9 cellular contexts compared by ENCODE assay signal in the genomic region with DNA sequence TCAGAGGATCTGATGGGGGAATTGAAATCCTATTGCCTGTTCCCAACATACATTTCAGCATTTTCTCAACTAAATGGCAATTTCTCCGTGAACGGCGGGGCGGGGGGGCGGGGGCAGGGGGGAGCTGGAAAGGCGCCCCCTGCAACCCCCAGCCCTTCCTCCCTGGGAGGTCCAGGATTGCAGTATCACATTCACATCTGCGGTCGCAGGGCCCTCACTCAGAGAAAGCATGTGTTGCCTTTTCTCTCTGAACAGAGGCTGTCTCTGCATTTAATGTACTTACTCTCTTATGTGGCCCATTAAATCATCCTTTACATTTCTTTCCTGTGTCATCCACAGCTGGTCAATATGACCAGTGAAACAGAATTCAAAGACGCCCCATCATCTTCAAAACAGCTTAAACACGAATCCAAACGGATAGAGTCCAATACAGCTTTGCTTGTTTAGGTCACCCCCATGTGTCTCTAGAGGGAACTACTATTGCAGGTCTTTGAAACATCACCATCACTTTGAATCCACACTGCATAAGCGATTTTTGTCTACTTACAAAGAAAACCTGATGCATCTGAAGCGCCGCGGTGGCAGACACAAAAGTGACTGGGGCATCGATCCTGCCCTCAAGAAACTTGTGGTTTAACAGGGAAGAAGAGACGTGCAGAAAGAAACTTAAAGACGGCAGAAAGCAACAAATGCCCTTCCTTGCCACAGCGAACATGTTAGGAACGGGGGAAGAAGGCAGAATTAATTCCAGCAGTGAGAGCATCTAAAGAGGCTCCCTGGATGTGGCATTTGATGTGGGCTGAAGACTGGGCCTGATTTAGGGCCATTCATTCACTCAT. TPM values are rescaled to one million over a fixed set of nuclear protein-coding genes. Genes with fewer than 3 reads are reported as not detected.
A peak's percentile ranks its signal among the peaks of the same experiment; 100 is the strongest.
DNase-seq lines count a peak whose midpoint lies in the region; ATAC-seq and TF ChIP-seq lines count a peak whose summit lies in the region.
"Had no signal": no experiment of that assay in that cellular context is flagged by ENCODE, and none has a peak within 500 bp of the region (broad histone marks: within the 10 kb centered on the region; RNA-seq: fewer than 3 reads in every experiment).

No MANE protein-coding gene starts in this region.

- no peaks in the 10 kb centered on the region for H3K36me3 ChIP-seq in esophagus squamous epithelium

- no peak overlapping the region for H3K27ac ChIP-seq in esophagus squamous epithelium

- H3K4me1 ChIP-seq in esophagus squamous epithelium: peaks cover 0 to 2% (median 0%) of the 10 kb centered on the region in 3 donors

- H3K27ac Mint-ChIP-seq in natural killer cell treated with Interleukin-12 subunit alpha and Interleukin-12 subunit beta and Interleukin-15 and Interleukin-18, amount 100 ng/mL, for 72 hours: no peak overlapping the region

- no peaks in the 10 kb centered on the region for H3K27me3 ChIP-seq in esophagus squamous epithelium

- peaks cover 8 to 44% of the 10 kb centered on the region in 2 donors for H3K27me3 Mint-ChIP-seq in natural killer cell treated with Interleukin-12 subunit alpha and Interleukin-12 subunit beta and Interleukin-15 and Interleukin-18, amount 100 ng/mL, for 72 hours

- no peaks in the 10 kb centered on the region for H3K36me3 Mint-ChIP-seq in natural killer cell treated with Interleukin-12 subunit alpha and Interleukin-12 subunit beta and Interleukin-15 and Interleukin-18, amount 100 ng/mL, for 72 hours

- peaks cover 5% of the 10 kb centered on the region in 2 donors for H3K4me1 Mint-ChIP-seq in natural killer cell treated with Interleukin-12 subunit alpha and Interleukin-12 subunit beta and Interleukin-15 and Interleukin-18, amount 100 ng/mL, for 72 hours (ENCODE audit: low read depth in 2 of 2)

- TF ChIP-seq POLR2A in esophagus squamous epithelium (IDR thresholded peaks at IDR 0.05): no peak

- intact Hi-C loops in esophagus squamous epithelium (cut with DNase I): loop anchor here (10.0 kb wide), 1 partner anchor 210 kb away; no protein-coding TSS in a partner anchor

- H3K4me3 Mint-ChIP-seq in natural killer cell treated with Interleukin-12 subunit alpha and Interleukin-12 subunit beta and Interleukin-15 and Interleukin-18, amount 100 ng/mL, for 72 hours: no peak overlapping the region

- no peak overlapping the region for H3K4me3 ChIP-seq in esophagus squamous epithelium

- in situ Hi-C loops in SK-MEL-5 (cut with HindIII; ENCODE audit: low pct_unique_long_range_greater_than_20kb, low sequenced_read_pairs): no loop called here

- DNase-seq in COLO829 (ENCODE audit: low spot score) (peak; percentile 76), SK-MEL-5 (ENCODE audit: low read depth, low spot score) (peak; percentile 78), esophagus squamous epithelium (lab: John Stamatoyannopoulos, UW) (no peak), T-helper 9 cell (no peak)
- peak; percentile 18 for DNase-seq in natural killer cell treated with Interleukin-12 subunit alpha and Interleukin-12 subunit beta and Interleukin-15 and Interleukin-18, amount 100 ng/mL, for 72 hours (ENCODE audit: low spot score)
- no peak for DNase-seq in activated CD8-positive, alpha-beta memory T cell treated with anti-CD3 and anti-CD28 coated beads for 24 hours

- 49 to 53% methylated on average over 14 to 20 of the region's 20 CpGs for WGBS in esophagus squamous epithelium, 2 donors

- peak; percentile 13 to 82 (median 73) for TF ChIP-seq CTCF in esophagus squamous epithelium (IDR thresholded peaks at IDR 0.05)

- no peaks in the 10 kb centered on the region for H3K9me3 ChIP-seq in esophagus squamous epithelium

- ATAC-seq in GM18520 (IDR thresholded peaks at IDR 0.05; ENCODE audit: unreplicated experiment) (peak; percentile 77), HG03469 (IDR thresholded peaks at IDR 0.05; ENCODE audit: unreplicated experiment) (peak; percentile 72)
- ATAC-seq in natural killer cell treated with Interleukin-12 subunit alpha and Interleukin-12 subunit beta and Interleukin-15 and Interleukin-18, amount 100 ng/mL, for 72 hours: no peak

- no peaks in the 10 kb centered on the region for H3K9me3 Mint-ChIP-seq in natural killer cell treated with Interleukin-12 subunit alpha and Interleukin-12 subunit beta and Interleukin-15 and Interleukin-18, amount 100 ng/mL, for 72 hours

RNA-seq across cellular contexts. Expression of gene ECHDC3, which starts 17.0 kb away (rescaled TPM):
- total RNA-seq in SK-MEL-5 (2014; rRNA removed; shearing (Covaris generic)): 4.4 and 8.5 TPM in 2 replicates
- 6.8 and 6.9 TPM in 2 replicates for polyA plus RNA-seq in SK-MEL-5 (2015; cell fraction: cytosol; rRNA removed)
- polyA plus RNA-seq in SK-MEL-5 (2015; cell fraction: nucleus; rRNA removed): 2.3 and 12.6 TPM in 2 replicates
- total RNA-seq in esophagus squamous epithelium: 10 to 100 TPM in 2 of 4 donors, 1 to 10 TPM in 1, under 1 TPM in 1; 0.44 to 55.7 (median 31.6) TPM
- 1 to 10 TPM; 1.3 to 2.0 TPM for total RNA-seq in natural killer cell treated with Interleukin-12 subunit alpha and Interleukin-12 subunit beta and Interleukin-15 and Interleukin-18, amount 100 ng/mL, for 72 hours
- total RNA-seq: T-helper 2 cell treated with Interferon-gamma antibody and Interleukin-4, amounts not matched to agents 100 ng/mL and 5 ng/mL, for 36 hours had no signal

Comparison
In these comparisons a context has a peak if more than half of its experiments do, and no peak if none do; other contexts are left out.
1. DNase-seq: peak in COLO829 (single experiment), SK-MEL-5 (single experiment) and natural killer cell treated with Interleukin-12 subunit alpha and Interleukin-12 subunit beta and Interleukin-15 and Interleukin-18, amount 100 ng/mL, for 72 hours (single experiment); none in esophagus squamous epithelium (single experiment), T-helper 9 cell (single experiment) and activated CD8-positive, alpha-beta memory T cell treated with anti-CD3 and anti-CD28 coated beads for 24 hours (single experiment).
2. ATAC-seq: peak in GM18520 (single experiment) and HG03469 (single experiment); none in natural killer cell treated with Interleukin-12 subunit alpha and Interleukin-12 subunit beta and Interleukin-15 and Interleukin-18, amount 100 ng/mL, for 72 hours (0 of 2).